ENCODE assay signal across 8 cellular contexts in the genomic region with DNA sequence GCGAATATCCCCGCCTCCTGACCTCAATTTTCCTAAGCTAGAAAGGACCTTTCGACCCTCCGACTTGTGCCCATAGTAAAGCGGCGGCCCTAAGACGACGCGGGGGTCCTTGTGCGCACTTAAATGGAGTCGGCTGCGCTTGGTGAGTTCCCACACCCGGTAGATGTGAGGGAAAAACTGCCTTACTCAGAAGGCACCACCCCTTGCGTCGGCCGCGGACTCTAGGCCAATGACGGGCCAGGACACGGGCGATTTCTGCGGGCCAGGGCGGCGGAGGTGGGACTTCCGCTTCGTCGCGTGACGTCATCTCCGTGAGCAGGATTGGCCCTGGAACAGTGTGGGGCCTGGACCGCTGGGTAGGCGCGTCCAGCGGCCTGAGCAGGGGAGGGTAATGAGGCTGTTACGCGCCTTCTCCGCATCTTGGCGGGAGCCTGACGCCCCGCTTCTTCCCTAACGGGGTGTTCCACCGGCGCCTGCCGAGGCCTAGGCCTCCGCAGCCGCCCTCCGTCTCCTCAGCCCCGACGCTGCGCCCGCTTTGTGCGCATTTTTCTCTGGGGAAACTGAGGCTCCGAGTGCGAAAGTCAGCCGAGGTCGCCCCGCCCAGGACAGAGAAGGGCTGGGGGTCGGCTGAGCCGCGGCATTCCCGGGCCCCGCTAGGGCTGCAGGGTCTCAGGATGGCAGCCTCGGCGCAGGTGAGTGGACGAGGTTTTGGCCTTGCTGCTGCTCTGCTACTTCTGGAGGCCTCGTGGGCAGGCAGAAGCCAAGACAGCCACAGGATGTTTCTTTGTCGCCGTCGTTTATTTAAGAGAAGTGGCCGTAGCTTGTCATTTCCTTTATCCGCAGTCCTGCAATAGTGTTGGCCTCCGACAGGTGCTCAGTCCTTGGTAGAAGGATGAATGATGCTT. TPM values are rescaled to one million over a fixed set of nuclear protein-coding genes. Genes with fewer than 3 reads are reported as not detected.
DNase-seq lines count a peak whose midpoint lies in the region; ATAC-seq, FAIRE-seq and TF ChIP-seq lines count a peak whose summit lies in the region.

Gene ZNF543, plus strand, starts transcription at position 293 of the 905 bp plus-strand sequence. Its CDS starts 382 bp downstream, at position 675.

- TF ChIP-seq EP300 in upper lobe of left lung (IDR thresholded peaks at IDR 0.05): no peak

- H3K27me3 Mint-ChIP-seq in T-cell: peaks cover 22 to 26% of the 10 kb centered on the region in 2 donors

- H3K36me3 Mint-ChIP-seq in T-cell: peaks cover 41% of the 10 kb centered on the region

- CTCF ChIA-PET in T-cell (lab: Charles Lee): no interaction called here

- peaks cover 27 to 33% (median 32%) of the 10 kb centered on the region in 3 donors for H3K4me1 Mint-ChIP-seq in T-cell

- FAIRE-seq in GM12892 (lab: Jason Lieb, UNC): peak; percentile 99

- TF ChIP-seq CTCF in upper lobe of left lung (IDR thresholded peaks at IDR 0.05): peak in 1 of 6 experiments; percentile 22

- POLR2A ChIA-PET in T-cell (lab: Charles Lee): interaction anchor here in 1 of 2 donors (0.5 kb wide), 1 partner anchor 92 kb away, joined by 3 read pairs; no protein-coding TSS in a partner anchor

- peak; percentile 96 for ATAC-seq in HG02852 (IDR thresholded peaks at IDR 0.05; ENCODE audit: unreplicated experiment)
- peak; percentile 93 to 99 (median 98) for ATAC-seq in T-cell (replicated peaks in 1 of 4)
- peak; percentile 99 to 100 for ATAC-seq in left cardiac atrium
- peak; percentile 99 for ATAC-seq in upper lobe of left lung (ENCODE audit: low FRiP score in 2 of 2)

- H3K36me3 ChIP-seq in upper lobe of left lung: peaks cover 4 to 22% (median 22%) of the 10 kb centered on the region in 4 donors

- TF ChIP-seq POLR2A in GM12892 (IDR thresholded peaks at IDR 0.05; ENCODE audit: low read depth, low read length) (peak; percentile 87), upper lobe of left lung (IDR thresholded peaks at IDR 0.05) (peak; percentile 54 to 78 (median 58))

- H3K4me3 Mint-ChIP-seq in T-cell: peak within 1 kb of the TSS; percentile 92 to 95 (median 93)

- peaks cover 14 to 23% (median 18%) of the 10 kb centered on the region in 4 donors for H3K4me1 ChIP-seq in upper lobe of left lung

- WGBS in upper lobe of left lung, 2 donors: 1% methylated on average over 18 to 50 of the region's 71 CpGs

- H3K9me3 ChIP-seq in upper lobe of left lung: peaks cover 0 to 6% (median 3%) of the 10 kb centered on the region in 4 donors

- H3K9me3 Mint-ChIP-seq in T-cell: peaks cover 21 to 33% (median 29%) of the 10 kb centered on the region in 3 donors

- intact Hi-C loops in left cardiac atrium (cut with DNase I) (loop anchor here in 1 of 2 donors (2.0 to 5.0 kb wide), 2 partner anchors 37 to 40 kb away; partner anchors contain the start of gene ZNF460), posterior cingulate gyrus (cut with DNase I) (no loop called here)

- peak within 1 kb of the TSS; percentile 93 to 95 for H3K27ac Mint-ChIP-seq in T-cell

- H3K27ac ChIP-seq in upper lobe of left lung: peak within 1 kb of the TSS; percentile 82 to 92 (median 88)

- H3K4me3 ChIP-seq in upper lobe of left lung: peak within 1 kb of the TSS; percentile 46 to 97 (median 86)

- DNase-seq in GM12892 (ENCODE audit: insufficient read length): peak; percentile 97
- DNase-seq in NCI-H146 (lab: John Stamatoyannopoulos, UW): peak; percentile 98
- peak; percentile 75 to 93 (median 88) for DNase-seq in T-cell
- DNase-seq in amniotic stem cell (lab: John Stamatoyannopoulos, UW): peak; percentile 93
- DNase-seq in left cardiac atrium: peak; percentile 98
- peak; percentile 94 to 99 (median 97) for DNase-seq in posterior cingulate gyrus
- DNase-seq in upper lobe of left lung: peak; percentile 96 to 98

- peaks cover 0 to 4% (median 0%) of the 10 kb centered on the region in 4 donors for H3K27me3 ChIP-seq in upper lobe of left lung

RNA-seq across cellular contexts. Expression of gene ZNF543, which starts in this region (rescaled TPM):
- 3.0 TPM for polyA plus RNA-seq in GM12892 (2012; ENCODE audit: missing spikeins)
- 10 to 100 TPM in 1 of 5 donors, 1 to 10 TPM in 4; 3.9 to 11.1 (median 7.9) TPM for total RNA-seq in T-cell
- 1 to 10 TPM; 5.5 to 7.7 TPM for total RNA-seq in left cardiac atrium
- total RNA-seq in upper lobe of left lung: 10 to 100 TPM in 1 of 6 donors, 1 to 10 TPM in 5; 3.4 to 10.5 (median 6.0) TPM

Comparison
In these comparisons a context has a peak if more than half of its experiments do, and no peak if none do; other contexts are left out.
1. Peak in every context shown above with its lines: DNase-seq, ATAC-seq, H3K4me3 ChIP-seq and H3K27ac ChIP-seq.